Comparison of ENCODE assay signal across 8 cellular contexts in the genomic region with DNA sequence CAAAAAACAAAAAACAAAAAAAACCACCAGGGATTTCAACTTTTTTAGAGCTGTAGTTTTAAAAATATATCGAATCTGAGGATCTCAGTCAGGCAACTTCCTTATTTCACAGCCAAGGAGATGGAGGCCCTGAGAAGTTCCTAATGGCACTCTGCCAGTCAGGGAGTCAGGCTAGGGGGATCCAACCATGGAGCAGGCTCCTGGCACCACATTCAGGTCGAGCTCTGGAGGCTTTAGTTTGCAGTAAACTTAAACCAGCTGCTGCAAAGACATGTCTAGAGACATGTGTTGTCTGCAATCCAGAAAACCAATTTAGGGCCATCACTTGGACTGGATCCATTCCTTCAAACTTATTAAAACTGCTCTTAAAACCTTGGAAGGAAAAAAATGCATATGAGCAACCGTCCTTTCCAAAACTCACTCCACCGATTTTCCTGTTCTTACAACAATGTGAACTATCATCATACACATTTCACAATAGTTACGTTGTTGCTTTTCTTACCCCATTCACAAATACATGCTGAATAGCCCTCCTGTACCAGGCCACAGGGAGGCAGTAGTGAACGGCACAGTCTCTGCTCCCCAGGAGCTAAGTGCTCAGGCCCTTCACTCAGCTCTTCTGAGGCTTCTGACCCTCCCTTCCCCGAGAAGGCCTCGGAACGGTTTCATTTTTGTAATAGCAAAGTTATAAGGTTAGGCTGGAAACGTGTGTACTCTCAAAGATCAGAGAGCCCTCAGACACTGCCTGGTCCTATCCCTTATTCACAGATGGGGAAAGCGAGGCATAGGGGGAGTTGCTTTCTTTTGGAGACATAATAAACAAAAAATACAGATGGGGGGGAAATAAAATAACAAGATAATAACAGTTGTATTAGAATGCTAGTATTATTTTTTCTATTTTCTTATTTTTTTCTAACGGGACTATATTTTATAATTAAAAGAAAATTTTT. TPM values are rescaled to one million over a fixed set of nuclear protein-coding genes. Genes with fewer than 3 reads are reported as not detected.
DNase-seq lines count a peak whose midpoint lies in the region; ATAC-seq and TF ChIP-seq lines count a peak whose summit lies in the region.

No MANE protein-coding gene starts in this region.

- peak overlapping the region; percentile 10; the same call in 1 of the 2 replicates for H3K27ac ChIP-seq in C4-2B
- H3K27ac ChIP-seq in SU-DHL-6 (ENCODE audit: low read depth, low read length), result no peak overlapping the region
- H3K27ac ChIP-seq in mesenchymal stem cell (ENCODE audit: low read length, poor library complexity, severe bottlenecking), result peak overlapping the region; percentile 75
- H3K27ac ChIP-seq in aorta (ENCODE audit: low read depth in 1 of 2, low read length in 2 of 2), result no peak overlapping the region

- H3K27me3 ChIP-seq in SU-DHL-6 (ENCODE audit: low read length) (no peaks in the 10 kb centered on the region), mesenchymal stem cell (ENCODE audit: control insufficient read depth in 1 of 2, insufficient read depth in 1 of 2, low read length in 2 of 2) (no peaks in the 10 kb centered on the region), aorta (ENCODE audit: control insufficient read depth in 1 of 2, insufficient read depth in 2 of 2, low read length in 1 of 2) (no peaks in the 10 kb centered on the region)

- POLR2A ChIA-PET in HEK293T (lab: Yijun Ruan, JAX), result no interaction called here

- H3K4me1 Mint-ChIP-seq in dendritic cell treated with granulocyte-macrophage colony-stimulating factor and Interleukin-4, amounts not matched to agents 40 ng/mL and 50 ng/mL, for 4 days (ENCODE audit: low read depth), result peaks cover 35% of the 10 kb centered on the region

- no peaks in the 10 kb centered on the region for H3K9me3 Mint-ChIP-seq in dendritic cell treated with granulocyte-macrophage colony-stimulating factor and Interleukin-4, amounts not matched to agents 40 ng/mL and 50 ng/mL, for 4 days

- no peak overlapping the region for H3K4me3 ChIP-seq in SU-DHL-6 (ENCODE audit: insufficient read depth, low read length, poor library complexity, severe bottlenecking)
- H3K4me3 ChIP-seq in mesenchymal stem cell (ENCODE audit: insufficient read depth in 1 of 2, low read depth in 1 of 2, low read length in 2 of 2), result peak overlapping the region in 1 of 2 experiments; percentile 61
- no peak overlapping the region for H3K4me3 ChIP-seq in aorta (ENCODE audit: low read length in 2 of 2)

- H3K23ac ChIP-seq in mesenchymal stem cell (ENCODE audit: low read length in 2 of 2), result no peak overlapping the region

- H3K27ac Mint-ChIP-seq in dendritic cell treated with granulocyte-macrophage colony-stimulating factor and Interleukin-4, amounts not matched to agents 40 ng/mL and 50 ng/mL, for 4 days, result peak overlapping the region; percentile 66

- no peak overlapping the region for H2BK12ac ChIP-seq in mesenchymal stem cell (ENCODE audit: low read length in 2 of 2)

- H3F3A ChIP-seq in SU-DHL-6 (ENCODE audit: insufficient read depth), result no peaks in the 10 kb centered on the region

- CTCF ChIA-PET in HEK293T (lab: Yijun Ruan, JAX), result interaction anchor here (0.5 to 2.2 kb wide), 6 partner anchors 9 to 86 kb away, joined by 3 to 7 read pairs (median 4); no protein-coding TSS in a partner anchor

- TF ChIP-seq CTCF in C4-2B (conservative IDR thresholded peaks at IDR 0.05), result peak; percentile 89
- peak; percentile 33 for TF ChIP-seq CTCF in SU-DHL-6 (IDR thresholded peaks at IDR 0.05; ENCODE audit: insufficient read depth, low read length, poor library complexity, severe bottlenecking)

- no peaks in the 10 kb centered on the region for H3K9me2 ChIP-seq in SU-DHL-6 (replicated peaks; ENCODE audit: insufficient read depth, low read length)

- H3K4ac ChIP-seq in mesenchymal stem cell (ENCODE audit: low read depth in 1 of 2, low read length in 2 of 2), result no peak overlapping the region

- H3K36me3 ChIP-seq in SU-DHL-6 (ENCODE audit: low read length) (peaks cover 7% of the 10 kb centered on the region; the same call in 1 of the 2 replicates), mesenchymal stem cell (ENCODE audit: control insufficient read depth in 1 of 2, insufficient read depth in 2 of 2, low read depth in 1 of 2, low read length in 2 of 2) (peaks cover 20 to 29% of the 10 kb centered on the region in 2 experiments), aorta (ENCODE audit: control insufficient read depth in 1 of 2, insufficient read depth in 2 of 2, low read length in 1 of 2) (no peaks in the 10 kb centered on the region)

- peak overlapping the region; percentile 88 for H2AK5ac ChIP-seq in mesenchymal stem cell (ENCODE audit: low read length, severe bottlenecking)

- no peak overlapping the region for H2AFZ ChIP-seq in SU-DHL-6 (ENCODE audit: low read depth, low read length, severe bottlenecking)
- H2AFZ ChIP-seq in mesenchymal stem cell (ENCODE audit: low read depth, low read length), result no peak overlapping the region

- H3K4me2 ChIP-seq in SU-DHL-6 (ENCODE audit: low read depth, low read length, poor library complexity, severe bottlenecking) (no peak overlapping the region), mesenchymal stem cell (ENCODE audit: low read length, poor library complexity, severe bottlenecking) (no peak overlapping the region)

- no peaks in the 10 kb centered on the region for H3K9me3 ChIP-seq in SU-DHL-6 (ENCODE audit: insufficient read depth, low read length)
- H3K9me3 ChIP-seq in mesenchymal stem cell (ENCODE audit: control insufficient read depth, low read length), result no peaks in the 10 kb centered on the region
- H3K9me3 ChIP-seq in aorta (ENCODE audit: control insufficient read depth, low read length), result no peaks in the 10 kb centered on the region

- no peak overlapping the region for H4K91ac ChIP-seq in mesenchymal stem cell (ENCODE audit: low read length)

- no peak overlapping the region for H3K18ac ChIP-seq in mesenchymal stem cell (ENCODE audit: low read depth in 1 of 2, low read length in 2 of 2)

- H3K4me1 ChIP-seq in mesenchymal stem cell (ENCODE audit: control insufficient read depth, insufficient read depth, low read depth, low read length) (peaks cover 8% of the 10 kb centered on the region), aorta (ENCODE audit: control insufficient read depth in 1 of 2, insufficient read depth in 2 of 2, low read length in 2 of 2) (no peaks in the 10 kb centered on the region)

- intact Hi-C loops in dendritic cell treated with granulocyte-macrophage colony-stimulating factor and Interleukin-4, amounts not matched to agents 40 ng/mL and 50 ng/mL, for 4 days (cut with micrococcal nuclease), result no loop called here
- intact Hi-C loops in aorta (cut with DNase I), result no loop called here

- no peaks in the 10 kb centered on the region for H3K27me3 Mint-ChIP-seq in dendritic cell treated with granulocyte-macrophage colony-stimulating factor and Interleukin-4, amounts not matched to agents 40 ng/mL and 50 ng/mL, for 4 days

- peaks cover 11% of the 10 kb centered on the region for H3K79me1 ChIP-seq in mesenchymal stem cell (replicated peaks; ENCODE audit: low read length, poor library complexity, severe bottlenecking)

- H3K79me2 ChIP-seq in SU-DHL-6 (ENCODE audit: insufficient read depth, low read length), result no peaks in the 10 kb centered on the region

- DNase-seq in HEK293T (ENCODE audit: extremely low spot score), result peak; percentile 71
- DNase-seq in mesenchymal stem cell, result peak; percentile 52
- peak in 1 of 2 donors; percentile 79 for DNase-seq in aorta

- peaks cover 35% of the 10 kb centered on the region for H3K36me3 Mint-ChIP-seq in dendritic cell treated with granulocyte-macrophage colony-stimulating factor and Interleukin-4, amounts not matched to agents 40 ng/mL and 50 ng/mL, for 4 days (ENCODE audit: low read depth)

- ATAC-seq in aorta (ENCODE audit: low FRiP score), result peak; percentile 72
- ATAC-seq in HG02642 (IDR thresholded peaks at IDR 0.05; ENCODE audit: poor library complexity, unreplicated experiment), result no peak
- ATAC-seq in HG03139 (IDR thresholded peaks at IDR 0.05; ENCODE audit: unreplicated experiment), result no peak

- H2BK15ac ChIP-seq in mesenchymal stem cell (ENCODE audit: low read depth, poor library complexity, severe bottlenecking), result no peak overlapping the region

- no peak overlapping the region for H4K8ac ChIP-seq in mesenchymal stem cell (ENCODE audit: low read length)

- no peak overlapping the region for H3K14ac ChIP-seq in mesenchymal stem cell (ENCODE audit: low read length in 2 of 2)

- peak overlapping the region; percentile 49 for H2BK5ac ChIP-seq in mesenchymal stem cell (ENCODE audit: low read depth, low read length, poor library complexity, severe bottlenecking)

- H4K20me1 ChIP-seq in SU-DHL-6 (ENCODE audit: low read depth, low read length), result no peaks in the 10 kb centered on the region

- H3K4me3 Mint-ChIP-seq in dendritic cell treated with granulocyte-macrophage colony-stimulating factor and Interleukin-4, amounts not matched to agents 40 ng/mL and 50 ng/mL, for 4 days, result peak overlapping the region; percentile 20

- no peak overlapping the region for H3K9ac ChIP-seq in SU-DHL-6 (ENCODE audit: low read length)
- H3K9ac ChIP-seq in mesenchymal stem cell (ENCODE audit: low read length), result peak overlapping the region; percentile 90

- no peak overlapping the region for H2BK120ac ChIP-seq in mesenchymal stem cell (ENCODE audit: low read depth, low read length)

- WGBS in mesenchymal stem cell, result 80% methylated on average over 11 of the region's 12 CpGs
- 70 to 71% methylated on average over 12 of the region's 12 CpGs for WGBS in aorta, 2 donors

TF ChIP-seq in HEK293T, 16 proteins besides CTCF, POLR2A, EP300 and RAD21 (continues in another document):
- no peak for TF ChIP-seq FOXA1 (IDR thresholded peaks at IDR 0.05)
- TF ChIP-seq NFRKB (IDR thresholded peaks at IDR 0.05), result no peak
- TF ChIP-seq ZNF384 (IDR thresholded peaks at IDR 0.05), result no peak
- no peak for TF ChIP-seq TARDBP (IDR thresholded peaks at IDR 0.05)
- TF ChIP-seq, protein P1, sequence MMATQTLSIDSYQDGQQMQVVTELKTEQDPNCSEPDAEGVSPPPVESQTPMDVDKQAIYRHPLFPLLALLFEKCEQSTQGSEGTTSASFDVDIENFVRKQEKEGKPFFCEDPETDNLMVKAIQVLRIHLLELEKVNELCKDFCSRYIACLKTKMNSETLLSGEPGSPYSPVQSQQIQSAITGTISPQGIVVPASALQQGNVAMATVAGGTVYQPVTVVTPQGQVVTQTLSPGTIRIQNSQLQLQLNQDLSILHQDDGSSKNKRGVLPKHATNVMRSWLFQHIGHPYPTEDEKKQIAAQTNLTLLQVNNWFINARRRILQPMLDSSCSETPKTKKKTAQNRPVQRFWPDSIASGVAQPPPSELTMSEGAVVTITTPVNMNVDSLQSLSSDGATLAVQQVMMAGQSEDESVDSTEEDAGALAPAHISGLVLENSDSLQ (IDR thresholded peaks at IDR 0.05), result no peak
- TF ChIP-seq ELF4 (IDR thresholded peaks at IDR 0.05), result no peak
- no peak for TF ChIP-seq SUZ12 (IDR thresholded peaks at IDR 0.05)
- no peak for TF ChIP-seq HDGF (IDR thresholded peaks at IDR 0.05; ENCODE audit: borderline replicate concordance)

RNA-seq across cellular contexts. Expression of gene RFT1, which starts 20.1 kb away (rescaled TPM):
- polyA plus RNA-seq in mesenchymal stem cell (2013, experiment 1 of 2), result 10.1 TPM
- polyA plus RNA-seq in mesenchymal stem cell (2013, experiment 2 of 2), result 10.0 TPM
- 10 to 100 TPM; 11.9 to 16.6 TPM for total RNA-seq in aorta
- polyA plus RNA-seq in aorta, result 1 to 10 TPM; 5.0 to 5.8 TPM

RNA-seq across cellular contexts. Expression of gene PRKCD, which starts 50.9 kb away (rescaled TPM):
- polyA plus RNA-seq in mesenchymal stem cell (2013, experiment 1 of 2), result 16.8 TPM
- polyA plus RNA-seq in mesenchymal stem cell (2013, experiment 2 of 2), result 15.8 TPM
- total RNA-seq in aorta, result 10 to 100 TPM; 23.6 to 33.4 TPM
- 10 to 100 TPM; 16.1 to 30.8 TPM for polyA plus RNA-seq in aorta

Comparison
In these comparisons a context has a peak if more than half of its experiments do, and no peak if none do; other contexts are left out.
1. H3K27ac ChIP-seq: peak in C4-2B (single experiment) and mesenchymal stem cell (single experiment); none in SU-DHL-6 (single experiment) and aorta (0 of 2).